Comparison of ENCODE assay signal across 13 cellular contexts in genomic region chr4:78565971-78566372, GRCh38. TPM values are rescaled to one million over a fixed set of nuclear protein-coding genes. Genes with fewer than 3 reads are reported as not detected.
DNase-seq lines count a peak whose midpoint lies in the region; ATAC-seq, FAIRE-seq and TF ChIP-seq lines count a peak whose summit lies in the region.
"Had no signal": no experiment of that assay in that cellular context is flagged by ENCODE, and none has a peak within 500 bp of the region (broad histone marks: within the 10 kb centered on the region; RNA-seq: fewer than 3 reads in every experiment).

No MANE protein-coding gene starts in this region.

- H3K9me2 ChIP-seq in OCI-LY7 (ENCODE audit: insufficient read depth, low read length): no peaks in the 10 kb centered on the region

- TF ChIP-seq CTCF in left ventricle myocardium inferior (IDR thresholded peaks at IDR 0.05; ENCODE audit: borderline replicate concordance): no peak
- no peak for TF ChIP-seq CTCF in K562 (IDR thresholded peaks at IDR 0.05 in 2 of 3, conservative IDR thresholded peaks at IDR 0.05 in 1 of 3; ENCODE audit: insufficient read depth in 2 of 3, low read depth in 1 of 3, low read length in 3 of 3)
- TF ChIP-seq CTCF in tibial nerve (IDR thresholded peaks at IDR 0.05): no peak
- TF ChIP-seq CTCF in OCI-LY7 (conservative IDR thresholded peaks at IDR 0.05; ENCODE audit: low read length): no peak

- DNase-seq in left ventricle myocardium inferior (no peak), Right ventricle myocardium inferior (ENCODE audit: missing footprints) (no peak), K562 (ENCODE audit: extremely low read depth in 1 of 4, low spot score in 3 of 4) (no peak), iris pigment epithelial cell (ENCODE audit: low read depth) (peak; percentile 81), tibial nerve (ENCODE audit: low spot score in 2 of 2) (no peak), OCI-LY7 (ENCODE audit: low spot score) (no peak)
- DNase-seq in activated T-helper 2 cell treated with anti-CD3 and anti-CD28 coated beads, Interferon-gamma antibody, Interleukin-2, Interleukin-4, amounts not matched to agents 10 μg/mL and 5 μg/mL and 100 μg/mL, durations not matched to agents 14 hours and 24 hours and 36 hours (ENCODE audit: low spot score): no peak
- DNase-seq in activated T-cell treated with anti-CD3 and anti-CD28 coated beads, Interleukin-2, amount 50 U/mL, for 1 hour: no peak
- DNase-seq: NCI-H774, ovary, T1000 had no signal

- H2AFZ ChIP-seq in K562 (ENCODE audit: low read depth, low read length): no peak overlapping the region
- H2AFZ ChIP-seq in OCI-LY7 (ENCODE audit: low read length): no peak overlapping the region

- no peaks in the 10 kb centered on the region for H3K36me3 Mint-ChIP-seq in activated T-helper 2 cell treated with anti-CD3 and anti-CD28 coated beads, Interferon-gamma antibody, Interleukin-2, Interleukin-4, amounts not matched to agents 10 μg/mL and 5 μg/mL and 100 μg/mL, durations not matched to agents 14 hours and 24 hours and 36 hours (ENCODE audit: low read depth)

- intact Hi-C loops in left ventricle myocardium inferior (cut with micrococcal nuclease): no loop called here
- intact Hi-C loops in Right ventricle myocardium inferior (cut with DNase I): no loop called here
- intact Hi-C loops in K562 (cut with micrococcal nuclease): no loop called here
- intact Hi-C loops in activated T-helper 2 cell treated with anti-CD3 and anti-CD28 coated beads, Interferon-gamma antibody, Interleukin-2, Interleukin-4, amounts not matched to agents 10 μg/mL and 5 μg/mL and 100 μg/mL, durations not matched to agents 14 hours and 24 hours and 36 hours (cut with micrococcal nuclease): no loop called here
- intact Hi-C loops in OCI-LY7 (cut with micrococcal nuclease; ENCODE audit: unreplicated experiment): no loop called here

- 47% methylated on average over 2 of the region's 2 CpGs for WGBS in K562 (ENCODE audit: insufficient coverage, low coverage, missing lambda C conversion rate)
- 47 to 60% methylated on average over 2 of the region's 2 CpGs for WGBS in tibial nerve, 2 donors

- H3K4me3 ChIP-seq in left ventricle myocardium inferior (no peak overlapping the region), K562 (no peak overlapping the region), tibial nerve (no peak overlapping the region), OCI-LY7 (ENCODE audit: low read depth, low read length, poor library complexity, severe bottlenecking) (no peak overlapping the region)
- H3K4me3 ChIP-seq: coronary artery, ovary had no signal

- H3K27me3 Mint-ChIP-seq in activated T-helper 2 cell treated with anti-CD3 and anti-CD28 coated beads, Interferon-gamma antibody, Interleukin-2, Interleukin-4, amounts not matched to agents 10 μg/mL and 5 μg/mL and 100 μg/mL, durations not matched to agents 14 hours and 24 hours and 36 hours (ENCODE audit: low read depth): peaks cover 32% of the 10 kb centered on the region

- H3K4me2 ChIP-seq in K562 (ENCODE audit: insufficient read depth, low read length) (no peak overlapping the region), OCI-LY7 (ENCODE audit: low read length) (no peak overlapping the region)

- H3K79me2 ChIP-seq in K562 (ENCODE audit: control insufficient read depth, insufficient read depth, low read length): no peaks in the 10 kb centered on the region
- no peaks in the 10 kb centered on the region for H3K79me2 ChIP-seq in OCI-LY7 (ENCODE audit: insufficient read depth, low read depth, low read length)

- BruUV-seq in K562 (replicated peaks; lab: Mats Ljungman, UMichigan) (no TSS peak), OCI-LY7 (replicated peaks; lab: Mats Ljungman, UMichigan) (no TSS peak)

- H3K9ac ChIP-seq in K562 (ENCODE audit: insufficient read depth in 1 of 2, low read depth in 2 of 2, low read length in 2 of 2): no peak overlapping the region

- H3K27me3 ChIP-seq in left ventricle myocardium inferior (ENCODE audit: low read depth): no peaks in the 10 kb centered on the region
- no peaks in the 10 kb centered on the region for H3K27me3 ChIP-seq in K562 (ENCODE audit: control insufficient read depth in 2 of 2, insufficient read depth in 2 of 2, low read length in 2 of 2)
- no peaks in the 10 kb centered on the region for H3K27me3 ChIP-seq in tibial nerve
- H3K27me3 ChIP-seq: ovary had no signal

- H3K9me3 Mint-ChIP-seq in activated T-helper 2 cell treated with anti-CD3 and anti-CD28 coated beads, Interferon-gamma antibody, Interleukin-2, Interleukin-4, amounts not matched to agents 10 μg/mL and 5 μg/mL and 100 μg/mL, durations not matched to agents 14 hours and 24 hours and 36 hours: no peaks in the 10 kb centered on the region

- CTCF ChIA-PET in K562 (lab: Yijun Ruan, JAX; ENCODE audit: low intra/inter-chr PET ratio) (no interaction called here), OCI-LY7 (lab: Charles Lee; ENCODE audit: unreplicated experiment) (interaction anchor here (0.5 kb wide), 1 partner anchor 1082 kb away, joined by 3 read pairs; no protein-coding TSS in a partner anchor)

- no peaks in the 10 kb centered on the region for H3K4me1 Mint-ChIP-seq in activated T-helper 2 cell treated with anti-CD3 and anti-CD28 coated beads, Interferon-gamma antibody, Interleukin-2, Interleukin-4, amounts not matched to agents 10 μg/mL and 5 μg/mL and 100 μg/mL, durations not matched to agents 14 hours and 24 hours and 36 hours (ENCODE audit: low read depth)

- in situ Hi-C loops in K562 (cut with MboI): no loop called here

- H3K27ac ChIP-seq in left ventricle myocardium inferior (replicated peaks) (peak overlapping the region; percentile 82), K562 (ENCODE audit: extremely low read depth, low read depth, low read length) (no peak overlapping the region), tibial nerve (peak overlapping the region; percentile 70 to 92 (median 86)), OCI-LY7 (ENCODE audit: low read depth, low read length, poor library complexity, severe bottlenecking) (no peak overlapping the region)
- H3K27ac ChIP-seq: ovary had no signal

- POLR2A ChIA-PET in K562 (lab: Yijun Ruan, JAX): no interaction called here
- POLR2A ChIA-PET in OCI-LY7 (lab: Charles Lee): no interaction called here

- TF ChIP-seq EP300 in K562 (IDR thresholded peaks at IDR 0.05; ENCODE audit: low read length): no peak
- TF ChIP-seq EP300 in tibial nerve (IDR thresholded peaks at IDR 0.05): peak in 1 of 2 donors; percentile 85

- no peak for TF ChIP-seq POLR2A in K562 (conservative IDR thresholded peaks at IDR 0.05)
- TF ChIP-seq POLR2A in tibial nerve (IDR thresholded peaks at IDR 0.05): no peak

- no peak for ATAC-seq in Right ventricle myocardium inferior
- no peak for ATAC-seq in K562

- H3K9me1 ChIP-seq in K562 (ENCODE audit: control insufficient read depth, insufficient read depth, low read length): no peaks in the 10 kb centered on the region

- H3K4me1 ChIP-seq in left ventricle myocardium inferior: peaks cover 88% of the 10 kb centered on the region
- peaks cover 0 to 4% of the 10 kb centered on the region in 2 experiments; a peak in 2 of 5 replicates for H3K4me1 ChIP-seq in K562 (replicated peaks in 1 of 2; ENCODE audit: control insufficient read depth in 2 of 2, insufficient read depth in 2 of 2, low read length in 2 of 2)
- H3K4me1 ChIP-seq in tibial nerve: peaks cover 0 to 76% (median 24%) of the 10 kb centered on the region in 4 donors
- H3K4me1 ChIP-seq in OCI-LY7 (ENCODE audit: insufficient read depth, low read length, poor library complexity, severe bottlenecking): no peaks in the 10 kb centered on the region

- H4K20me1 ChIP-seq in K562 (replicated peaks; ENCODE audit: control insufficient read depth, insufficient read depth, low read length): no peaks in the 10 kb centered on the region
- no peaks in the 10 kb centered on the region for H4K20me1 ChIP-seq in OCI-LY7 (ENCODE audit: insufficient read depth, low read length)

- no peak for TF ChIP-seq RAD21 in K562 (CRISPR knock-in tag; conservative IDR thresholded peaks at IDR 0.05 in 1 of 2, IDR thresholded peaks at IDR 0.05 in 1 of 2)

- no peak for FAIRE-seq in K562 (lab: Jason Lieb, UNC)
- FAIRE-seq: GM19239 had no signal

- no peak overlapping the region for H3K4me3 Mint-ChIP-seq in activated T-helper 2 cell treated with anti-CD3 and anti-CD28 coated beads, Interferon-gamma antibody, Interleukin-2, Interleukin-4, amounts not matched to agents 10 μg/mL and 5 μg/mL and 100 μg/mL, durations not matched to agents 14 hours and 24 hours and 36 hours (ENCODE audit: low read depth)

- no peaks in the 10 kb centered on the region for H3K36me3 ChIP-seq in left ventricle myocardium inferior
- no peaks in the 10 kb centered on the region for H3K36me3 ChIP-seq in K562 (ENCODE audit: control insufficient read depth, insufficient read depth, low read length)
- no peaks in the 10 kb centered on the region for H3K36me3 ChIP-seq in tibial nerve
- H3K36me3 ChIP-seq in OCI-LY7 (ENCODE audit: insufficient read depth, low read length): no peaks in the 10 kb centered on the region
- H3K36me3 ChIP-seq: ovary had no signal

- no peak overlapping the region for H3K27ac Mint-ChIP-seq in activated T-helper 2 cell treated with anti-CD3 and anti-CD28 coated beads, Interferon-gamma antibody, Interleukin-2, Interleukin-4, amounts not matched to agents 10 μg/mL and 5 μg/mL and 100 μg/mL, durations not matched to agents 14 hours and 24 hours and 36 hours

- no peaks in the 10 kb centered on the region for H3K9me3 ChIP-seq in left ventricle myocardium inferior (replicated peaks)
- H3K9me3 ChIP-seq in K562 (replicated peaks; ENCODE audit: control insufficient read depth, insufficient read depth, low read depth, low read length): no peaks in the 10 kb centered on the region
- H3K9me3 ChIP-seq in tibial nerve: no peaks in the 10 kb centered on the region
- no peaks in the 10 kb centered on the region for H3K9me3 ChIP-seq in OCI-LY7 (ENCODE audit: low read length)
- H3K9me3 ChIP-seq: ovary had no signal

RNA-seq across cellular contexts. Expression of gene ANXA3, which starts 14.4 kb away (rescaled TPM):
- total RNA-seq in left ventricle myocardium inferior: 34.5 TPM
- 54.5 TPM for total RNA-seq in Right ventricle myocardium inferior
- 3.0 and 4.6 TPM in 2 replicates for total RNA-seq in K562 (2011; cell fraction: chromatin; rRNA removed; ENCODE audit: low replicate concordance)
- 2.2 and 3.7 TPM in 2 replicates for total RNA-seq in K562 (2011; cell fraction: nucleolus; rRNA removed)
- total RNA-seq in K562 (2011; cell fraction: nucleoplasm; rRNA removed): 1.5 and 3.9 TPM in 2 replicates
- total RNA-seq in K562 (2014; rRNA removed): 6.3 and 7.1 TPM in 2 replicates
- 6.7 and 10.0 TPM in 2 replicates for total RNA-seq in K562 (2014; rRNA removed; fragmentation: Illumina TruSeq; extraction: Trizol)
- 9.0 and 9.8 TPM in 2 replicates for total RNA-seq in K562 (2015; rRNA removed; fragmentation: Illumina TruSeq; extraction: Trizol)
- 5.1 and 6.4 TPM in 2 replicates for total RNA-seq in K562 (2021)
- 12.2 and 13.1 TPM in 2 replicates for polyA plus RNA-seq in K562 (2011; rRNA removed)
- 4.5 and 9.9 TPM in 2 replicates for polyA plus RNA-seq in K562 (2011; cell fraction: cytosol; rRNA removed)
- polyA plus RNA-seq in K562 (2011; cell fraction: nucleus; rRNA removed): 10.2 and 18.4 TPM in 2 replicates
- 5.7 and 65.1 TPM in 2 replicates for polyA plus RNA-seq in K562 (2012)
- 8.0 and 10.1 TPM in 2 replicates for polyA plus RNA-seq in K562 (2014; fragmentation: Illumina TruSeq; extraction: Trizol)
- 10 to 100 TPM; 14.7 to 15.5 TPM for polyA plus RNA-seq in K562 (2014; fragmentation: Nextera tagmentation; extraction: Ambion mirVana)
- 6.0 and 10.4 TPM in 2 replicates for polyA plus RNA-seq in K562 (2014; rRNA removed)
- 9.1 and 12.6 TPM in 2 replicates for polyA minus RNA-seq in K562 (2011; rRNA and poly(A)+ RNA removed)
- polyA minus RNA-seq in K562 (2011; cell fraction: cytosol; rRNA and poly(A)+ RNA removed): 3.7 and 12.7 TPM in 2 replicates
- polyA minus RNA-seq in K562 (2011; cell fraction: nucleus; rRNA and poly(A)+ RNA removed): 4.8 and 10.7 TPM in 2 replicates
- 100 to 1,000 TPM in 2 of 4 donors, 10 to 100 TPM in 2; 29.7 to 170 (median 95.7) TPM for total RNA-seq in tibial nerve
- total RNA-seq in activated T-helper 2 cell treated with anti-CD3 and anti-CD28 coated beads, Interferon-gamma antibody, Interleukin-2, Interleukin-4, amounts not matched to agents 10 μg/mL and 5 μg/mL and 100 μg/mL, durations not matched to agents 14 hours and 24 hours and 36 hours: not detected in 2 replicates
- total RNA-seq in OCI-LY7 (2014; rRNA removed; shearing (Covaris generic)): not detected in 2 replicates
- total RNA-seq in OCI-LY7 (2022): not detected in 2 replicates

Comparison
In these comparisons a context has a peak if more than half of its experiments do, and no peak if none do; other contexts are left out.
1. H3K27ac ChIP-seq: peak in left ventricle myocardium inferior (single experiment) and tibial nerve (4 of 4); none in K562 (single experiment) and OCI-LY7 (single experiment).